In genomic region chr3:116743062-116743461, GRCh38 we compare ENCODE assay signal across 23 cellular contexts. TPM values are rescaled to one million over a fixed set of nuclear protein-coding genes. Genes with fewer than 3 reads are reported as not detected.
DNase-seq lines count a peak whose midpoint lies in the region; ATAC-seq and TF ChIP-seq lines count a peak whose summit lies in the region.
"Had no signal": no experiment of that assay in that cellular context is flagged by ENCODE, and none has a peak within 500 bp of the region (broad histone marks: within the 10 kb centered on the region; RNA-seq: fewer than 3 reads in every experiment).

No MANE protein-coding gene starts in this region.

- no peak for ATAC-seq in body of pancreas
- ATAC-seq: GM12878, HCT116 had no signal

- TF ChIP-seq CTCF in body of pancreas (IDR thresholded peaks at IDR 0.05) (no peak), thyroid gland (IDR thresholded peaks at IDR 0.05) (no peak), ovary (IDR thresholded peaks at IDR 0.05) (no peak)

- no peaks in the 10 kb centered on the region for H3K27me3 ChIP-seq in body of pancreas
- no peaks in the 10 kb centered on the region for H3K27me3 ChIP-seq in thyroid gland
- H3K27me3 ChIP-seq in ovary: no peaks in the 10 kb centered on the region

- no peaks in the 10 kb centered on the region for H3K4me1 ChIP-seq in body of pancreas
- H3K4me1 ChIP-seq in thyroid gland: no peaks in the 10 kb centered on the region
- no peaks in the 10 kb centered on the region for H3K4me1 ChIP-seq in ovary (ENCODE audit: insufficient read depth)

- TF ChIP-seq POLR2A in body of pancreas (IDR thresholded peaks at IDR 0.05) (no peak), thyroid gland (IDR thresholded peaks at IDR 0.05) (no peak), ovary (IDR thresholded peaks at IDR 0.05) (no peak)

- TF ChIP-seq EP300 in ovary (IDR thresholded peaks at IDR 0.05): no peak

- DNase-seq in NCI-H2196 (lab: John Stamatoyannopoulos, UW; ENCODE audit: unreplicated experiment) (peak; percentile 11), NCI-H2196 treated with DMSO at 0.1 percent for 48 hours (lab: John Stamatoyannopoulos, UW; ENCODE audit: unreplicated experiment) (no peak), NCI-H446 (lab: John Stamatoyannopoulos, UW) (peak; percentile 20 to 57), body of pancreas (peak in 3 of 4 donors; percentile 21 to 55 (median 29)), thyroid gland (peak; percentile 2 to 6), globus pallidus (ENCODE audit: low spot score) (no peak), glomerular visceral epithelial cell (ENCODE audit: extremely low spot score) (no peak), ovary (no peak)
- DNase-seq: C1 segment of cervical spinal cord; Calu3; CD4-positive, alpha-beta memory T cell; COR-L47; DMS53; EL; GDM1; GM23248; H9 had no signal

- H3K27ac ChIP-seq in body of pancreas (no peak overlapping the region), thyroid gland (no peak overlapping the region), ovary (no peak overlapping the region)
- H3K27ac ChIP-seq: GM23248 had no signal

- H3K9me3 ChIP-seq in body of pancreas (no peaks in the 10 kb centered on the region), thyroid gland (no peaks in the 10 kb centered on the region), ovary (no peaks in the 10 kb centered on the region)

- H3K36me3 ChIP-seq in body of pancreas (replicated peaks in 1 of 2; ENCODE audit: insufficient read depth in 1 of 2, low read depth in 2 of 2) (no peaks in the 10 kb centered on the region), thyroid gland (no peaks in the 10 kb centered on the region), ovary (no peaks in the 10 kb centered on the region)

- H3K4me3 ChIP-seq in body of pancreas (no peak overlapping the region), thyroid gland (replicated peaks in 1 of 3) (no peak overlapping the region), ovary (no peak overlapping the region)
- H3K4me3 ChIP-seq: GM12878, GM23248 had no signal

- intact Hi-C loops in body of pancreas (cut with DNase I) (no loop called here), thyroid gland (cut with DNase I) (no loop called here), ovary (cut with DNase I) (no loop called here)

RNA-seq across cellular contexts. Expression of gene TUSC7, which starts 33.5 kb away (rescaled TPM):
- total RNA-seq in body of pancreas: not detected
- total RNA-seq in thyroid gland: not detected
- total RNA-seq in ovary: not detected
- polyA plus RNA-seq in ovary: not detected
- total RNA-seq: A172; A673; Calu3; CD4-positive, alpha-beta memory T cell; GM12878; GM23248; H1; H9 had no signal
- polyA plus RNA-seq: BJ; CD4-positive, alpha-beta memory T cell; GM12878; H1 had no signal

Comparison
In these comparisons a context has a peak if more than half of its experiments do, and no peak if none do; other contexts are left out.
1. DNase-seq: peak in NCI-H2196 (single experiment), NCI-H446 (2 of 2), body of pancreas (3 of 4) and thyroid gland (2 of 2); none in NCI-H2196 treated with DMSO at 0.1 percent for 48 hours (single experiment), globus pallidus (single experiment), glomerular visceral epithelial cell (single experiment) and ovary (0 of 5).